8 cellular contexts compared by ENCODE assay signal in genomic region chr1:179141592-179142244, GRCh38. TPM values are rescaled to one million over a fixed set of nuclear protein-coding genes. Genes with fewer than 3 reads are reported as not detected.
DNase-seq lines count a peak whose midpoint lies in the region; ATAC-seq lines count a peak whose summit lies in the region.

No MANE protein-coding gene starts in this region.

- peak overlapping the region; percentile 87 for H3K27ac Mint-ChIP-seq in activated T-helper 1 cell treated with anti-CD3 and anti-CD28 coated beads, Interleukin-12 subunit alpha, Interleukin-12 subunit beta, Interleukin-2, Interleukin-4 antibody, amounts not matched to agents 30 ng/mL and 10 ng/mL and 1 ng/mL, durations not matched to agents 14 hours and 24 hours and 36 hours
- H3K27ac Mint-ChIP-seq in stimulated activated naive CD8-positive, alpha-beta T cell treated with anti-CD3 and anti-CD28 coated beads, Interleukin-15, amount 100 ng/mL, for 72 hours = peak overlapping the region; percentile 9 to 43

- ATAC-seq in stimulated activated naive CD8-positive, alpha-beta T cell treated with anti-CD3 and anti-CD28 coated beads, Interleukin-15, amount 100 ng/mL, for 72 hours = peak; percentile 92
- ATAC-seq in HG03039 (IDR thresholded peaks at IDR 0.05; ENCODE audit: unreplicated experiment) = no peak

- peaks cover 31% of the 10 kb centered on the region for H3K4me1 Mint-ChIP-seq in activated T-helper 1 cell treated with anti-CD3 and anti-CD28 coated beads, Interleukin-12 subunit alpha, Interleukin-12 subunit beta, Interleukin-2, Interleukin-4 antibody, amounts not matched to agents 30 ng/mL and 10 ng/mL and 1 ng/mL, durations not matched to agents 14 hours and 24 hours and 36 hours (ENCODE audit: low read depth)
- peaks cover 50% of the 10 kb centered on the region for H3K4me1 Mint-ChIP-seq in stimulated activated naive CD8-positive, alpha-beta T cell treated with anti-CD3 and anti-CD28 coated beads, Interleukin-15, amount 100 ng/mL, for 72 hours

- H3K36me3 Mint-ChIP-seq in activated T-helper 1 cell treated with anti-CD3 and anti-CD28 coated beads, Interleukin-12 subunit alpha, Interleukin-12 subunit beta, Interleukin-2, Interleukin-4 antibody, amounts not matched to agents 30 ng/mL and 10 ng/mL and 1 ng/mL, durations not matched to agents 14 hours and 24 hours and 36 hours (ENCODE audit: low read depth) = peaks cover 2% of the 10 kb centered on the region

- intact Hi-C loops in activated T-helper 1 cell treated with anti-CD3 and anti-CD28 coated beads, Interleukin-12 subunit alpha, Interleukin-12 subunit beta, Interleukin-2, Interleukin-4 antibody, amounts not matched to agents 30 ng/mL and 10 ng/mL and 1 ng/mL, durations not matched to agents 14 hours and 24 hours and 36 hours (cut with micrococcal nuclease) = loop anchor here (1.0 to 2.0 kb wide), 6 partner anchors 12 to 227 kb away; partner anchors contain the start of gene ABL2

- peak; percentile 44 for DNase-seq in stimulated activated naive CD4-positive, alpha-beta T cell treated with Interleukin-2 at 50 U/mL for 16 hours (lab: John Stamatoyannopoulos, UW)
- no peak for DNase-seq in stimulated activated naive CD4-positive, alpha-beta T cell (lab: John Stamatoyannopoulos, UW)
- DNase-seq in activated T-helper 1 cell treated with anti-CD3 and anti-CD28 coated beads, Interleukin-12 subunit alpha, Interleukin-12 subunit beta, Interleukin-2, Interleukin-4 antibody, amounts not matched to agents 30 ng/mL and 10 ng/mL and 1 ng/mL, durations not matched to agents 14 hours and 24 hours and 36 hours (ENCODE audit: low spot score) = no peak
- peak; percentile 64 for DNase-seq in hepatic stellate cell (ENCODE audit: low spot score)
- no peak for DNase-seq in stimulated activated naive CD8-positive, alpha-beta T cell treated with anti-CD3 and anti-CD28 coated beads, Interleukin-15, amount 100 ng/mL, for 72 hours
- DNase-seq in NCI-H510A (lab: John Stamatoyannopoulos, UW) = no peak
- no peak for DNase-seq in NCI-H187 (lab: John Stamatoyannopoulos, UW)

- H3K27me3 Mint-ChIP-seq in activated T-helper 1 cell treated with anti-CD3 and anti-CD28 coated beads, Interleukin-12 subunit alpha, Interleukin-12 subunit beta, Interleukin-2, Interleukin-4 antibody, amounts not matched to agents 30 ng/mL and 10 ng/mL and 1 ng/mL, durations not matched to agents 14 hours and 24 hours and 36 hours (ENCODE audit: insufficient read depth) = no peaks in the 10 kb centered on the region
- H3K27me3 Mint-ChIP-seq in stimulated activated naive CD8-positive, alpha-beta T cell treated with anti-CD3 and anti-CD28 coated beads, Interleukin-15, amount 100 ng/mL, for 72 hours = no peaks in the 10 kb centered on the region

- H3K4me3 Mint-ChIP-seq in activated T-helper 1 cell treated with anti-CD3 and anti-CD28 coated beads, Interleukin-12 subunit alpha, Interleukin-12 subunit beta, Interleukin-2, Interleukin-4 antibody, amounts not matched to agents 30 ng/mL and 10 ng/mL and 1 ng/mL, durations not matched to agents 14 hours and 24 hours and 36 hours = peak overlapping the region; percentile 70
- peak overlapping the region; percentile 62 to 65 for H3K4me3 Mint-ChIP-seq in stimulated activated naive CD8-positive, alpha-beta T cell treated with anti-CD3 and anti-CD28 coated beads, Interleukin-15, amount 100 ng/mL, for 72 hours

- H3K9me3 Mint-ChIP-seq in activated T-helper 1 cell treated with anti-CD3 and anti-CD28 coated beads, Interleukin-12 subunit alpha, Interleukin-12 subunit beta, Interleukin-2, Interleukin-4 antibody, amounts not matched to agents 30 ng/mL and 10 ng/mL and 1 ng/mL, durations not matched to agents 14 hours and 24 hours and 36 hours = no peaks in the 10 kb centered on the region
- no peaks in the 10 kb centered on the region for H3K9me3 Mint-ChIP-seq in stimulated activated naive CD8-positive, alpha-beta T cell treated with anti-CD3 and anti-CD28 coated beads, Interleukin-15, amount 100 ng/mL, for 72 hours

RNA-seq across cellular contexts. Expression of gene TOR3A, which starts 59.8 kb away (rescaled TPM):
- 41.3 and 44.1 TPM in 2 replicates for total RNA-seq in activated T-helper 1 cell treated with anti-CD3 and anti-CD28 coated beads, Interleukin-12 subunit alpha, Interleukin-12 subunit beta, Interleukin-2, Interleukin-4 antibody, amounts not matched to agents 30 ng/mL and 10 ng/mL and 1 ng/mL, durations not matched to agents 14 hours and 24 hours and 36 hours

Comparison
In these comparisons a context has a peak if more than half of its experiments do, and no peak if none do; other contexts are left out.
1. DNase-seq: peak in stimulated activated naive CD4-positive, alpha-beta T cell treated with Interleukin-2 at 50 U/mL for 16 hours (single experiment) and hepatic stellate cell (single experiment); none in stimulated activated naive CD4-positive, alpha-beta T cell (0 of 6), activated T-helper 1 cell treated with anti-CD3 and anti-CD28 coated beads, Interleukin-12 subunit alpha, Interleukin-12 subunit beta, Interleukin-2, Interleukin-4 antibody, amounts not matched to agents 30 ng/mL and 10 ng/mL and 1 ng/mL, durations not matched to agents 14 hours and 24 hours and 36 hours (single experiment), stimulated activated naive CD8-positive, alpha-beta T cell treated with anti-CD3 and anti-CD28 coated beads, Interleukin-15, amount 100 ng/mL, for 72 hours (0 of 2), NCI-H510A (single experiment) and NCI-H187 (0 of 2).